Comparison of ENCODE assay signal across 37 cellular contexts in genomic region chr12:92821142-92821541, GRCh38.
"Had no signal": no experiment of that assay in that cellular context is flagged by ENCODE, and none has a peak within 500 bp of the region (broad histone marks: within the 10 kb centered on the region; RNA-seq: fewer than 3 reads in every experiment).

No MANE protein-coding gene starts in this region.

- H3K27ac Mint-ChIP-seq: activated CD4-positive, alpha-beta memory T cell treated with anti-CD3 and anti-CD28 coated beads for 36 hours; activated CD4-positive, alpha-beta T cell treated with anti-CD3 and anti-CD28 coated beads for 36 hours; activated CD4-positive, alpha-beta T cell treated with anti-CD3 and anti-CD28 coated beads, Interleukin-2, amount 10 ng/mL, durations not matched to agents 24 days and 14 days; activated CD8-positive, alpha-beta memory T cell treated with anti-CD3 and anti-CD28 coated beads, Interleukin-2, amount 10 ng/mL, durations not matched to agents 7 days and 5 days; activated CD8-positive, alpha-beta T cell treated with anti-CD3 and anti-CD28 coated beads, Interleukin-2, amount 10 ng/mL, durations not matched to agents 7 days and 5 days; activated naive CD4-positive, alpha-beta T cell treated with anti-CD3 and anti-CD28 coated beads for 36 hours; activated naive CD4-positive, alpha-beta T cell treated with anti-CD3 and anti-CD28 coated beads, Interleukin-2, amount 50 U/mL, for 24 hours; activated naive CD8-positive, alpha-beta T cell treated with anti-CD3 and anti-CD28 coated beads for 36 hours; activated naive CD8-positive, alpha-beta T cell treated with anti-CD3 and anti-CD28 coated beads, Interleukin-2, amount 50 U/mL, for 24 hours; activated T-helper 1 cell treated with anti-CD3 and anti-CD28 coated beads, Interleukin-12 subunit alpha, Interleukin-12 subunit beta, Interleukin-2, Interleukin-4 antibody, amounts not matched to agents 30 ng/mL and 10 ng/mL and 1 ng/mL, durations not matched to agents 14 hours and 24 hours and 36 hours; activated T-helper 2 cell treated with anti-CD3 and anti-CD28 coated beads, Interferon-gamma antibody, Interleukin-2, Interleukin-4, amounts not matched to agents 10 μg/mL and 5 μg/mL and 100 μg/mL, durations not matched to agents 14 hours and 24 hours and 36 hours; brain; dendritic cell treated with granulocyte-macrophage colony-stimulating factor and Interleukin-4, amounts not matched to agents 40 ng/mL and 50 ng/mL, for 4 days; effector memory CD8-positive, alpha-beta T cell; T-cell; T-helper 1 cell treated with Interleukin-12 subunit alpha and Interleukin-12 subunit beta and Interleukin-4 antibody, amounts not matched to agents 30 μg/mL and 1 μg/mL, for 36 hours had no signal

- H3K36me3 ChIP-seq: adrenal gland, breast epithelium had no signal

- DNase-seq: activated CD4-positive, alpha-beta memory T cell treated with anti-CD3 and anti-CD28 coated beads for 36 hours; activated CD4-positive, alpha-beta T cell treated with anti-CD3 and anti-CD28 coated beads for 36 hours; activated CD4-positive, alpha-beta T cell treated with anti-CD3 and anti-CD28 coated beads, Interleukin-2, amount 10 ng/mL, durations not matched to agents 24 days and 14 days; activated CD4-positive, CD25-positive, alpha-beta regulatory T cell; activated CD4-positive, CD25-positive, alpha-beta regulatory T cell treated with anti-CD3 and anti-CD28 coated beads, Interleukin-2, amount 50 U/mL, for 72 hours; activated CD8-positive, alpha-beta memory T cell treated with anti-CD3 and anti-CD28 coated beads, Interleukin-2, amount 10 ng/mL, durations not matched to agents 7 days and 5 days; activated CD8-positive, alpha-beta memory T cell treated with anti-CD3 and anti-CD28 coated beads, Interleukin-2, amount 50 U/mL, for 4 hours; activated CD8-positive, alpha-beta T cell treated with anti-CD3 and anti-CD28 coated beads, Interleukin-2, amount 10 ng/mL, durations not matched to agents 7 days and 5 days; activated effector memory CD4-positive, alpha-beta T cell treated with anti-CD3 and anti-CD28 coated beads, Interleukin-2, amount 50 U/mL, for 16 hours; activated naive CD4-positive, alpha-beta T cell treated with anti-CD3 and anti-CD28 coated beads for 36 hours; activated naive CD8-positive, alpha-beta T cell treated with anti-CD3 and anti-CD28 coated beads for 36 hours; activated naive CD8-positive, alpha-beta T cell treated with anti-CD3 and anti-CD28 coated beads, Interleukin-2, amount 50 U/mL, for 24 hours; activated T-cell treated with anti-CD3 and anti-CD28 coated beads, Interleukin-2, amount 50 U/mL, for 1 hour; activated T-cell treated with anti-CD3 and anti-CD28 coated beads, Interleukin-2, amount 50 U/mL, for 48 hours; adrenal gland; amygdala; aorta; effector CD4-positive, alpha-beta T cell; effector memory CD8-positive, alpha-beta T cell; esophagus squamous epithelium; foreskin melanocyte; head of caudate nucleus; SW 1271; T-cell; T1000; WERI-Rb-1 had no signal

- H3K9me3 Mint-ChIP-seq: activated CD4-positive, alpha-beta memory T cell treated with anti-CD3 and anti-CD28 coated beads for 36 hours; activated CD4-positive, alpha-beta T cell treated with anti-CD3 and anti-CD28 coated beads, Interleukin-2, amount 10 ng/mL, durations not matched to agents 24 days and 14 days; activated naive CD4-positive, alpha-beta T cell treated with anti-CD3 and anti-CD28 coated beads for 36 hours; activated naive CD4-positive, alpha-beta T cell treated with anti-CD3 and anti-CD28 coated beads, Interleukin-2, amount 50 U/mL, for 24 hours; activated naive CD8-positive, alpha-beta T cell treated with anti-CD3 and anti-CD28 coated beads for 36 hours; activated naive CD8-positive, alpha-beta T cell treated with anti-CD3 and anti-CD28 coated beads, Interleukin-2, amount 50 U/mL, for 24 hours; activated T-helper 1 cell treated with anti-CD3 and anti-CD28 coated beads, Interleukin-12 subunit alpha, Interleukin-12 subunit beta, Interleukin-2, Interleukin-4 antibody, amounts not matched to agents 30 ng/mL and 10 ng/mL and 1 ng/mL, durations not matched to agents 14 hours and 24 hours and 36 hours; activated T-helper 2 cell treated with anti-CD3 and anti-CD28 coated beads, Interferon-gamma antibody, Interleukin-2, Interleukin-4, amounts not matched to agents 10 μg/mL and 5 μg/mL and 100 μg/mL, durations not matched to agents 14 hours and 24 hours and 36 hours; brain; central memory CD8-positive, alpha-beta T cell; dendritic cell treated with granulocyte-macrophage colony-stimulating factor and Interleukin-4, amounts not matched to agents 40 ng/mL and 50 ng/mL, for 4 days; effector memory CD8-positive, alpha-beta T cell; T-cell; T-helper 1 cell treated with Interleukin-12 subunit alpha and Interleukin-12 subunit beta and Interleukin-4 antibody, amounts not matched to agents 30 μg/mL and 1 μg/mL, for 36 hours had no signal

- H3K9me3 ChIP-seq: adrenal gland, breast epithelium, esophagus squamous epithelium, gastroesophageal sphincter had no signal

- H3K27me3 Mint-ChIP-seq: activated CD4-positive, alpha-beta memory T cell treated with anti-CD3 and anti-CD28 coated beads for 36 hours; activated CD4-positive, alpha-beta T cell treated with anti-CD3 and anti-CD28 coated beads for 36 hours; activated CD4-positive, alpha-beta T cell treated with anti-CD3 and anti-CD28 coated beads, Interleukin-2, amount 10 ng/mL, durations not matched to agents 24 days and 14 days; activated CD8-positive, alpha-beta memory T cell treated with anti-CD3 and anti-CD28 coated beads, Interleukin-2, amount 10 ng/mL, durations not matched to agents 7 days and 5 days; activated naive CD4-positive, alpha-beta T cell treated with anti-CD3 and anti-CD28 coated beads, Interleukin-2, amount 50 U/mL, for 24 hours; activated naive CD8-positive, alpha-beta T cell treated with anti-CD3 and anti-CD28 coated beads for 36 hours; activated naive CD8-positive, alpha-beta T cell treated with anti-CD3 and anti-CD28 coated beads, Interleukin-2, amount 50 U/mL, for 24 hours; brain; central memory CD8-positive, alpha-beta T cell; dendritic cell treated with granulocyte-macrophage colony-stimulating factor and Interleukin-4, amounts not matched to agents 40 ng/mL and 50 ng/mL, for 4 days; effector memory CD8-positive, alpha-beta T cell; T-cell had no signal

- H3K4me3 ChIP-seq: adrenal gland, breast epithelium, coronary artery, esophagus squamous epithelium, gastroesophageal sphincter had no signal

- H3K4me3 Mint-ChIP-seq: activated CD4-positive, alpha-beta memory T cell treated with anti-CD3 and anti-CD28 coated beads for 36 hours; activated CD4-positive, alpha-beta T cell treated with anti-CD3 and anti-CD28 coated beads for 36 hours; activated CD4-positive, alpha-beta T cell treated with anti-CD3 and anti-CD28 coated beads, Interleukin-2, amount 10 ng/mL, durations not matched to agents 24 days and 14 days; activated CD8-positive, alpha-beta memory T cell treated with anti-CD3 and anti-CD28 coated beads, Interleukin-2, amount 10 ng/mL, durations not matched to agents 7 days and 5 days; activated CD8-positive, alpha-beta T cell treated with anti-CD3 and anti-CD28 coated beads, Interleukin-2, amount 10 ng/mL, durations not matched to agents 7 days and 5 days; activated naive CD4-positive, alpha-beta T cell treated with anti-CD3 and anti-CD28 coated beads for 36 hours; activated naive CD4-positive, alpha-beta T cell treated with anti-CD3 and anti-CD28 coated beads, Interleukin-2, amount 50 U/mL, for 24 hours; activated naive CD8-positive, alpha-beta T cell treated with anti-CD3 and anti-CD28 coated beads for 36 hours; activated naive CD8-positive, alpha-beta T cell treated with anti-CD3 and anti-CD28 coated beads, Interleukin-2, amount 50 U/mL, for 24 hours; activated T-helper 1 cell treated with anti-CD3 and anti-CD28 coated beads, Interleukin-12 subunit alpha, Interleukin-12 subunit beta, Interleukin-2, Interleukin-4 antibody, amounts not matched to agents 30 ng/mL and 10 ng/mL and 1 ng/mL, durations not matched to agents 14 hours and 24 hours and 36 hours; brain; central memory CD8-positive, alpha-beta T cell; dendritic cell treated with granulocyte-macrophage colony-stimulating factor and Interleukin-4, amounts not matched to agents 40 ng/mL and 50 ng/mL, for 4 days; effector memory CD8-positive, alpha-beta T cell; T-cell; T-helper 1 cell treated with Interleukin-12 subunit alpha and Interleukin-12 subunit beta and Interleukin-4 antibody, amounts not matched to agents 30 μg/mL and 1 μg/mL, for 36 hours had no signal

- H3K4me1 ChIP-seq: adrenal gland, breast epithelium, esophagus squamous epithelium, gastroesophageal sphincter had no signal

- H3K27ac ChIP-seq: adrenal gland, breast epithelium, coronary artery, epithelial cell of prostate, esophagus squamous epithelium, gastroesophageal sphincter, WERI-Rb-1 had no signal

- H3K4me1 Mint-ChIP-seq: activated CD4-positive, alpha-beta T cell treated with anti-CD3 and anti-CD28 coated beads for 36 hours; activated CD4-positive, alpha-beta T cell treated with anti-CD3 and anti-CD28 coated beads, Interleukin-2, amount 10 ng/mL, durations not matched to agents 24 days and 14 days; activated CD8-positive, alpha-beta memory T cell treated with anti-CD3 and anti-CD28 coated beads, Interleukin-2, amount 10 ng/mL, durations not matched to agents 7 days and 5 days; activated naive CD4-positive, alpha-beta T cell treated with anti-CD3 and anti-CD28 coated beads, Interleukin-2, amount 50 U/mL, for 24 hours; activated naive CD8-positive, alpha-beta T cell treated with anti-CD3 and anti-CD28 coated beads for 36 hours; activated naive CD8-positive, alpha-beta T cell treated with anti-CD3 and anti-CD28 coated beads, Interleukin-2, amount 50 U/mL, for 24 hours; brain; central memory CD8-positive, alpha-beta T cell; T-cell had no signal

- H3K27me3 ChIP-seq: adrenal gland, breast epithelium, esophagus squamous epithelium, gastroesophageal sphincter had no signal

- ATAC-seq: activated CD4-positive, alpha-beta T cell treated with anti-CD3 and anti-CD28 coated beads for 36 hours; activated CD8-positive, alpha-beta memory T cell treated with anti-CD3 and anti-CD28 coated beads, Interleukin-2, amount 10 ng/mL, durations not matched to agents 7 days and 5 days; activated CD8-positive, alpha-beta T cell treated with anti-CD3 and anti-CD28 coated beads, Interleukin-2, amount 10 ng/mL, durations not matched to agents 7 days and 5 days; activated naive CD8-positive, alpha-beta T cell treated with anti-CD3 and anti-CD28 coated beads, Interleukin-2, amount 50 U/mL, for 24 hours; effector memory CD8-positive, alpha-beta T cell; gastroesophageal sphincter; T-cell had no signal
